Comparison of ENCODE assay signal across 8 cellular contexts in the genomic region with DNA sequence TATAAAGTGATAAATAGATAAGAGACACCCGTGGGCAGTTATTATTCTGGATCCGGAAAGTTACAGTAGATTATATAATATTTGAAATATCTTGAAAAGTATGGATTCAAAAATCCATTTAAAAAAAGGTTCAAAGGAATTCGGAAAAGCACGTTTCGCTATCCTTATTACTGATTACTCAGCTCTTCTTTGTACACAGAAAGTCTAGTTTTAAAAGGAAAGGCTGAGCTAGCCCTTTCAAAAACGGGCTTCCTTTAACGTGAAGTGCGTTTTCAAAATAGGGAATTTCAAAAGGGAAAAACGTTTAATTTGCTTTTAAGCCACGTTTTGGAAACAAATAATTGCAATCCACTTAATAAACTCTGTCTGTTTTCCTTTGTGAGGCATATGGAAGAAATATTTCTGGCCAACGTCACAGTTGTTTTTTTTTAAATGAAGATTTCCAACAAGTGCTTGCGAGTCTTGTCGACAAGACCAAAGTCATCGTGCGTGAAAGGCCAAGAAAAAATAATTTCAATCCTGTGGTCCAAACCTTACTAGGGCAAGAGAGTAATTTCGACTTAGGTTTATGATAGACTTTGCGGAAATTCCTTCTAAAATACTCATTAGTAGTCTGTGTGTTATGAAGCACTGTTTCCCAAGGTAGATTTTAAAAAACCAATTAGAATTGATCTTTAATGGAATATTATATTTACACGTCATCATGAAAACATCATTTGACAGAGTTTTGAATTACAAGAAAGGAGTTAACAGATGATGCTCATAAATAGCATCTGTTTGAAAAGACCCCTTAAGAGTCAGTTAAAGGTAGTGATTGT. TPM values are rescaled to one million over a fixed set of nuclear protein-coding genes. Genes with fewer than 3 reads are reported as not detected.
DNase-seq lines count a peak whose midpoint lies in the region; ATAC-seq and TF ChIP-seq lines count a peak whose summit lies in the region.

No MANE protein-coding gene starts in this region.

- peak overlapping the region; percentile 98 for H3K4me2 ChIP-seq in smooth muscle cell

- peak overlapping the region; percentile 68 for H3K27ac ChIP-seq in CD4-positive, CD25-positive, alpha-beta regulatory T cell (ENCODE audit: insufficient read depth, low read length, poor library complexity, severe bottlenecking)
- H3K27ac ChIP-seq in HUES48 (ENCODE audit: low read depth, low read length), result peak overlapping the region; percentile 99
- H3K27ac ChIP-seq in smooth muscle cell (ENCODE audit: low read depth), result peak overlapping the region; percentile 98

- peak overlapping the region; percentile 52 to 95 (median 73) for H3K27ac Mint-ChIP-seq in CD4-positive, CD25-positive, alpha-beta regulatory T cell
- peak overlapping the region; percentile 55 for H3K27ac Mint-ChIP-seq in activated T-helper 1 cell treated with anti-CD3 and anti-CD28 coated beads, Interleukin-12 subunit alpha, Interleukin-12 subunit beta, Interleukin-2, Interleukin-4 antibody, amounts not matched to agents 30 ng/mL and 10 ng/mL and 1 ng/mL, durations not matched to agents 14 hours and 24 hours and 36 hours

- H3K9me3 Mint-ChIP-seq in CD4-positive, CD25-positive, alpha-beta regulatory T cell, result peaks cover 0 to 3% (median 0%) of the 10 kb centered on the region in 7 donors
- no peaks in the 10 kb centered on the region for H3K9me3 Mint-ChIP-seq in activated T-helper 1 cell treated with anti-CD3 and anti-CD28 coated beads, Interleukin-12 subunit alpha, Interleukin-12 subunit beta, Interleukin-2, Interleukin-4 antibody, amounts not matched to agents 30 ng/mL and 10 ng/mL and 1 ng/mL, durations not matched to agents 14 hours and 24 hours and 36 hours

- H3K9me3 ChIP-seq in CD4-positive, CD25-positive, alpha-beta regulatory T cell (ENCODE audit: control insufficient read depth in 2 of 2, low read length in 2 of 2), result no peaks in the 10 kb centered on the region
- H3K9me3 ChIP-seq in HUES48 (ENCODE audit: control insufficient read depth, insufficient read depth, low read length) (no peaks in the 10 kb centered on the region), iPS-15b (ENCODE audit: control insufficient read depth, insufficient read depth, low read length) (no peaks in the 10 kb centered on the region), smooth muscle cell (replicated peaks; ENCODE audit: low read depth) (no peaks in the 10 kb centered on the region)

- H3K36me3 Mint-ChIP-seq in CD4-positive, CD25-positive, alpha-beta regulatory T cell, result no peaks in the 10 kb centered on the region
- H3K36me3 Mint-ChIP-seq in activated T-helper 1 cell treated with anti-CD3 and anti-CD28 coated beads, Interleukin-12 subunit alpha, Interleukin-12 subunit beta, Interleukin-2, Interleukin-4 antibody, amounts not matched to agents 30 ng/mL and 10 ng/mL and 1 ng/mL, durations not matched to agents 14 hours and 24 hours and 36 hours (ENCODE audit: low read depth), result peaks cover 9% of the 10 kb centered on the region

- H3K9ac ChIP-seq in HUES48 (ENCODE audit: low read depth, low read length) (peak overlapping the region; percentile 89), iPS-15b (ENCODE audit: low read depth, low read length) (peak overlapping the region; percentile 62), smooth muscle cell (ENCODE audit: low read depth) (peak overlapping the region; percentile 94)

- peaks cover 32% of the 10 kb centered on the region for H3K4me1 ChIP-seq in CD4-positive, CD25-positive, alpha-beta regulatory T cell (ENCODE audit: control insufficient read depth, insufficient read depth, low read length, poor library complexity, severe bottlenecking)
- H3K4me1 ChIP-seq in HUES48 (ENCODE audit: control insufficient read depth, insufficient read depth, low read length) (peaks cover 66% of the 10 kb centered on the region), iPS-15b (ENCODE audit: control insufficient read depth, insufficient read depth, low read length) (peaks cover 26% of the 10 kb centered on the region), smooth muscle cell (ENCODE audit: low read depth) (peaks cover 50% of the 10 kb centered on the region)

- H3F3A ChIP-seq in smooth muscle cell (ENCODE audit: low read depth), result peaks cover 24% of the 10 kb centered on the region

- H4K20me1 ChIP-seq in smooth muscle cell (ENCODE audit: low read depth), result no peaks in the 10 kb centered on the region

- H3K79me2 ChIP-seq in smooth muscle cell (ENCODE audit: low read depth), result peaks cover 60% of the 10 kb centered on the region

- H3K36me3 ChIP-seq in CD4-positive, CD25-positive, alpha-beta regulatory T cell (ENCODE audit: control insufficient read depth, insufficient read depth, low read length), result no peaks in the 10 kb centered on the region
- H3K36me3 ChIP-seq in HUES48 (ENCODE audit: control insufficient read depth, insufficient read depth, low read length), result no peaks in the 10 kb centered on the region
- H3K36me3 ChIP-seq in iPS-15b (ENCODE audit: control insufficient read depth, insufficient read depth, low read length), result no peaks in the 10 kb centered on the region
- no peaks in the 10 kb centered on the region for H3K36me3 ChIP-seq in smooth muscle cell (ENCODE audit: low read depth)

- peak overlapping the region; percentile 8 for H2AFZ ChIP-seq in smooth muscle cell (ENCODE audit: low read depth)

- peak overlapping the region; percentile 64 for H3K4me3 ChIP-seq in CD4-positive, CD25-positive, alpha-beta regulatory T cell (ENCODE audit: low read depth, low read length)
- H3K4me3 ChIP-seq in HUES48 (ENCODE audit: low read depth, low read length), result peak overlapping the region; percentile 81
- peak overlapping the region; percentile 59 for H3K4me3 ChIP-seq in iPS-15b (ENCODE audit: low read depth, low read length)
- peak overlapping the region; percentile 86 for H3K4me3 ChIP-seq in smooth muscle cell

- peaks cover 52% of the 10 kb centered on the region for H3K27me3 Mint-ChIP-seq in CD4-positive, CD25-positive, alpha-beta regulatory T cell
- H3K27me3 Mint-ChIP-seq in activated T-helper 1 cell treated with anti-CD3 and anti-CD28 coated beads, Interleukin-12 subunit alpha, Interleukin-12 subunit beta, Interleukin-2, Interleukin-4 antibody, amounts not matched to agents 30 ng/mL and 10 ng/mL and 1 ng/mL, durations not matched to agents 14 hours and 24 hours and 36 hours (ENCODE audit: insufficient read depth), result peaks cover 48% of the 10 kb centered on the region

- ATAC-seq in CD4-positive, CD25-positive, alpha-beta regulatory T cell (ENCODE audit: low read depth in 2 of 2), result no peak
- ATAC-seq in HG03159 (IDR thresholded peaks at IDR 0.05; ENCODE audit: unreplicated experiment) (no peak), HG03039 (IDR thresholded peaks at IDR 0.05; ENCODE audit: unreplicated experiment) (no peak)

- DNase-seq in CD4-positive, CD25-positive, alpha-beta regulatory T cell, result no peak
- no peak for DNase-seq in activated T-helper 1 cell treated with anti-CD3 and anti-CD28 coated beads, Interleukin-12 subunit alpha, Interleukin-12 subunit beta, Interleukin-2, Interleukin-4 antibody, amounts not matched to agents 30 ng/mL and 10 ng/mL and 1 ng/mL, durations not matched to agents 14 hours and 24 hours and 36 hours (ENCODE audit: low spot score)
- DNase-seq in smooth muscle cell (lab: John Stamatoyannopoulos, UW; ENCODE audit: unreplicated experiment) (no peak), SIG-M5 (lab: John Stamatoyannopoulos, UW) (no peak)

- no peak for TF ChIP-seq CTCF in smooth muscle cell (IDR thresholded peaks at IDR 0.05; ENCODE audit: borderline replicate concordance, insufficient read depth, poor library complexity, severe bottlenecking)

- whole genome bisulfite sequencing in smooth muscle cell (ENCODE audit: low lambda C conversion rate), result 3% methylated on average over 18 of the region's 18 CpGs

- peak overlapping the region; percentile 85 to 93 (median 88) for H3K4me3 Mint-ChIP-seq in CD4-positive, CD25-positive, alpha-beta regulatory T cell
- peak overlapping the region; percentile 67 for H3K4me3 Mint-ChIP-seq in activated T-helper 1 cell treated with anti-CD3 and anti-CD28 coated beads, Interleukin-12 subunit alpha, Interleukin-12 subunit beta, Interleukin-2, Interleukin-4 antibody, amounts not matched to agents 30 ng/mL and 10 ng/mL and 1 ng/mL, durations not matched to agents 14 hours and 24 hours and 36 hours

- intact Hi-C loops in activated T-helper 1 cell treated with anti-CD3 and anti-CD28 coated beads, Interleukin-12 subunit alpha, Interleukin-12 subunit beta, Interleukin-2, Interleukin-4 antibody, amounts not matched to agents 30 ng/mL and 10 ng/mL and 1 ng/mL, durations not matched to agents 14 hours and 24 hours and 36 hours (cut with micrococcal nuclease), result loop anchor here (10.0 kb wide), 3 partner anchors 353 to 1837 kb away; a partner anchor contains a TSS

- peaks cover 13% of the 10 kb centered on the region for H3K27me3 ChIP-seq in CD4-positive, CD25-positive, alpha-beta regulatory T cell (ENCODE audit: control insufficient read depth, insufficient read depth, low read length)
- H3K27me3 ChIP-seq in HUES48 (ENCODE audit: control insufficient read depth, insufficient read depth, low read length), result no peaks in the 10 kb centered on the region
- H3K27me3 ChIP-seq in iPS-15b (ENCODE audit: control insufficient read depth, insufficient read depth, low read length), result no peaks in the 10 kb centered on the region
- H3K27me3 ChIP-seq in smooth muscle cell (ENCODE audit: low read depth), result no peaks in the 10 kb centered on the region

- peaks cover 18 to 38% (median 28%) of the 10 kb centered on the region in 4 donors for H3K4me1 Mint-ChIP-seq in CD4-positive, CD25-positive, alpha-beta regulatory T cell
- H3K4me1 Mint-ChIP-seq in activated T-helper 1 cell treated with anti-CD3 and anti-CD28 coated beads, Interleukin-12 subunit alpha, Interleukin-12 subunit beta, Interleukin-2, Interleukin-4 antibody, amounts not matched to agents 30 ng/mL and 10 ng/mL and 1 ng/mL, durations not matched to agents 14 hours and 24 hours and 36 hours (ENCODE audit: low read depth), result peaks cover 37% of the 10 kb centered on the region

RNA-seq across cellular contexts. Expression of a gene that starts 2.4 kb away (rescaled TPM):
- total RNA-seq in CD4-positive, CD25-positive, alpha-beta regulatory T cell, result 0.10 TPM
- not detected for polyA plus RNA-seq in CD4-positive, CD25-positive, alpha-beta regulatory T cell
- total RNA-seq in activated T-helper 1 cell treated with anti-CD3 and anti-CD28 coated beads, Interleukin-12 subunit alpha, Interleukin-12 subunit beta, Interleukin-2, Interleukin-4 antibody, amounts not matched to agents 30 ng/mL and 10 ng/mL and 1 ng/mL, durations not matched to agents 14 hours and 24 hours and 36 hours, result 0.05 and 0.15 TPM in 2 replicates
- 1.2 and 1.8 TPM in 2 replicates for total RNA-seq in smooth muscle cell
- 0.50 and 0.53 TPM in 2 replicates for polyA plus RNA-seq in smooth muscle cell

RNA-seq across cellular contexts. Expression of a gene that starts 6.2 kb away (rescaled TPM):
- total RNA-seq in CD4-positive, CD25-positive, alpha-beta regulatory T cell, result 81.9 TPM
- 1 to 10 TPM; 5.8 to 9.3 (median 8.0) TPM for polyA plus RNA-seq in CD4-positive, CD25-positive, alpha-beta regulatory T cell
- total RNA-seq in activated T-helper 1 cell treated with anti-CD3 and anti-CD28 coated beads, Interleukin-12 subunit alpha, Interleukin-12 subunit beta, Interleukin-2, Interleukin-4 antibody, amounts not matched to agents 30 ng/mL and 10 ng/mL and 1 ng/mL, durations not matched to agents 14 hours and 24 hours and 36 hours, result 40.9 and 43.1 TPM in 2 replicates
- total RNA-seq in smooth muscle cell, result 43.6 and 44.6 TPM in 2 replicates
- polyA plus RNA-seq in smooth muscle cell, result 6.8 and 10.8 TPM in 2 replicates
